ENCODE assay signal across 2 cellular contexts in genomic region chr5:81852277-81853004, GRCh38.
A peak's percentile ranks its signal among the peaks of the same experiment; 100 is the strongest.
TF ChIP-seq lines count a peak whose summit lies in the region.

No MANE protein-coding gene starts in this region.

TF ChIP-seq in A549, 52 proteins besides CTCF, POLR2A, EP300 and RAD21 (continued from another document):
- TF ChIP-seq PBX3 (IDR thresholded peaks at IDR 0.05) (no peak), HOXB5 (CRISPR knock-in tag; IDR thresholded peaks at IDR 0.05) (no peak), TFCP2L1 (CRISPR knock-in tag; IDR thresholded peaks at IDR 0.05) (no peak)
- TF ChIP-seq, protein P1, sequence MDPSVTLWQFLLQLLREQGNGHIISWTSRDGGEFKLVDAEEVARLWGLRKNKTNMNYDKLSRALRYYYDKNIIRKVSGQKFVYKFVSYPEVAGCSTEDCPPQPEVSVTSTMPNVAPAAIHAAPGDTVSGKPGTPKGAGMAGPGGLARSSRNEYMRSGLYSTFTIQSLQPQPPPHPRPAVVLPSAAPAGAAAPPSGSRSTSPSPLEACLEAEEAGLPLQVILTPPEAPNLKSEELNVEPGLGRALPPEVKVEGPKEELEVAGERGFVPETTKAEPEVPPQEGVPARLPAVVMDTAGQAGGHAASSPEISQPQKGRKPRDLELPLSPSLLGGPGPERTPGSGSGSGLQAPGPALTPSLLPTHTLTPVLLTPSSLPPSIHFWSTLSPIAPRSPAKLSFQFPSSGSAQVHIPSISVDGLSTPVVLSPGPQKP (IDR thresholded peaks at IDR 0.05; ENCODE audit: low read depth, low read length) = no peak
TF ChIP-seq in A549: peak in this region for 0.

TF ChIP-seq in K562, 482 proteins besides CTCF, POLR2A, EP300 and RAD21 (continued from another document and continues in another):
- TF ChIP-seq ID3 (CRISPR knock-in tag; IDR thresholded peaks at IDR 0.05) (no peak), ID3 (tag; IDR thresholded peaks at IDR 0.05) (no peak), HMGXB4 (CRISPR knock-in tag; IDR thresholded peaks at IDR 0.05) (no peak), CEBPG (CRISPR knock-in tag; IDR thresholded peaks at IDR 0.05) (no peak), CEBPG (tag; conservative IDR thresholded peaks at IDR 0.05 in 1 of 2, IDR thresholded peaks at IDR 0.05 in 1 of 2) (no peak), GTF2A2 (tag; IDR thresholded peaks at IDR 0.05) (no peak), MXI1 (IDR thresholded peaks at IDR 0.05; ENCODE audit: low read depth, low read length) (no peak), SETDB1 (IDR thresholded peaks at IDR 0.05; ENCODE audit: low read length) (no peak), BHLHE40 (IDR thresholded peaks at IDR 0.05; ENCODE audit: low read length) (no peak), KDM1A (IDR thresholded peaks at IDR 0.05) (peak in 1 of 2 experiments; percentile 48; a peak in 1 of 4 replicates), ZNF263 (CRISPR knock-in tag; IDR thresholded peaks at IDR 0.05; ENCODE audit: borderline replicate concordance) (peak; percentile 86), ZNF780A (CRISPR knock-in tag; IDR thresholded peaks at IDR 0.05) (no peak), NCOA2 (IDR thresholded peaks at IDR 0.05; ENCODE audit: partially characterized antibody in 2 of 2) (no peak), ASH1L (IDR thresholded peaks at IDR 0.05; ENCODE audit: borderline replicate concordance, low read depth, partially characterized antibody) (no peak), ZNF785 (CRISPR knock-in tag; IDR thresholded peaks at IDR 0.05) (no peak), ZNF699 (CRISPR knock-in tag; IDR thresholded peaks at IDR 0.05; ENCODE audit: insufficient replicate concordance) (no peak), MYC (IDR thresholded peaks at IDR 0.05; ENCODE audit: low read depth, low read length) (no peak), MYC (CRISPR knock-in tag; IDR thresholded peaks at IDR 0.05; ENCODE audit: borderline replicate concordance, low read depth) (no peak), TRIM28 (IDR thresholded peaks at IDR 0.05) (no peak), STAT5A (IDR thresholded peaks at IDR 0.05; ENCODE audit: borderline replicate concordance, low read length) (no peak), NRF1 (conservative IDR thresholded peaks at IDR 0.05 in 1 of 2, IDR thresholded peaks at IDR 0.05 in 1 of 2) (0 out of 4 replicates have a peak, but pooled peaks of 1 of the 2 experiments have one; percentile 12), LARP7 (IDR thresholded peaks at IDR 0.05) (no peak), ZNF12 (CRISPR knock-in tag; IDR thresholded peaks at IDR 0.05) (peak; percentile 45; the same call in 1 of the 2 replicates), WHSC1 (IDR thresholded peaks at IDR 0.05; ENCODE audit: low read length) (no peak), KLF16 (IDR thresholded peaks at IDR 0.05) (no peak), CSDE1 (IDR thresholded peaks at IDR 0.05) (no peak), RBM39 (optimal IDR thresholded peaks at IDR 0.05; ENCODE audit: low read depth, low read length) (no peak), NELFE (IDR thresholded peaks at IDR 0.05; ENCODE audit: insufficient read depth, insufficient read length) (no peak), ZNF175 (CRISPR knock-in tag; IDR thresholded peaks at IDR 0.05; ENCODE audit: low read depth) (no peak), ZFPM2 (CRISPR knock-in tag; IDR thresholded peaks at IDR 0.05) (no peak), NEUROD1 (IDR thresholded peaks at IDR 0.05; ENCODE audit: borderline replicate concordance, low read depth, low read length, partially characterized antibody) (no peak), HDGF (IDR thresholded peaks at IDR 0.05) (no peak), MCM3 (IDR thresholded peaks at IDR 0.05) (no peak), MAFF (IDR thresholded peaks at IDR 0.05; ENCODE audit: low read length) (no peak), POLR2AphosphoS5 (IDR thresholded peaks at IDR 0.05; ENCODE audit: control insufficient read depth, insufficient read depth, low read depth, low read length) (0 out of 2 replicates have a peak, but pooled peaks have one; percentile 17), CCAR2 (IDR thresholded peaks at IDR 0.05; ENCODE audit: low read depth, low read length) (no peak), ZNF174 (CRISPR knock-in tag; IDR thresholded peaks at IDR 0.05) (no peak), TCF7 (IDR thresholded peaks at IDR 0.05; ENCODE audit: borderline replicate concordance) (no peak), KLF10 (CRISPR knock-in tag; IDR thresholded peaks at IDR 0.05) (no peak), HMG20B (CRISPR knock-in tag; IDR thresholded peaks at IDR 0.05) (no peak), FOXA1 (IDR thresholded peaks at IDR 0.05; ENCODE audit: borderline replicate concordance) (no peak), TSC22D4 (tag; IDR thresholded peaks at IDR 0.05) (no peak), CC2D1A (IDR thresholded peaks at IDR 0.05) (no peak), MCM7 (IDR thresholded peaks at IDR 0.05) (no peak), TEAD2 (tag; IDR thresholded peaks at IDR 0.05) (no peak), CEBPB (tag; IDR thresholded peaks at IDR 0.05) (0 out of 2 replicates have a peak, but pooled peaks have one; percentile 23), FOXJ2 (tag; IDR thresholded peaks at IDR 0.05) (no peak), RCOR1 (IDR thresholded peaks at IDR 0.05; ENCODE audit: borderline replicate concordance in 1 of 2, low read depth in 2 of 2, low read length in 2 of 2) (0 out of 4 replicates have a peak, but pooled peaks of 1 of the 2 experiments have one; percentile 6), EWSR1 (IDR thresholded peaks at IDR 0.05; ENCODE audit: borderline replicate concordance, low read depth, partially characterized antibody) (no peak), NBN (IDR thresholded peaks at IDR 0.05; ENCODE audit: low read depth) (no peak)
- TF ChIP-seq, protein P2, sequence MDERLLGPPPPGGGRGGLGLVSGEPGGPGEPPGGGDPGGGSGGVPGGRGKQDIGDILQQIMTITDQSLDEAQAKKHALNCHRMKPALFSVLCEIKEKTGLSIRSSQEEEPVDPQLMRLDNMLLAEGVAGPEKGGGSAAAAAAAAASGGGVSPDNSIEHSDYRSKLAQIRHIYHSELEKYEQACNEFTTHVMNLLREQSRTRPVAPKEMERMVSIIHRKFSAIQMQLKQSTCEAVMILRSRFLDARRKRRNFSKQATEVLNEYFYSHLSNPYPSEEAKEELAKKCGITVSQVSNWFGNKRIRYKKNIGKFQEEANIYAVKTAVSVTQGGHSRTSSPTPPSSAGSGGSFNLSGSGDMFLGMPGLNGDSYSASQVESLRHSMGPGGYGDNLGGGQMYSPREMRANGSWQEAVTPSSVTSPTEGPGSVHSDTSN (CRISPR knock-in tag; IDR thresholded peaks at IDR 0.05; ENCODE audit: low read depth) = no peak
- TF ChIP-seq, protein P2 (tag; conservative IDR thresholded peaks at IDR 0.05; ENCODE audit: low read depth) = no peak
- TF ChIP-seq, protein P3, sequence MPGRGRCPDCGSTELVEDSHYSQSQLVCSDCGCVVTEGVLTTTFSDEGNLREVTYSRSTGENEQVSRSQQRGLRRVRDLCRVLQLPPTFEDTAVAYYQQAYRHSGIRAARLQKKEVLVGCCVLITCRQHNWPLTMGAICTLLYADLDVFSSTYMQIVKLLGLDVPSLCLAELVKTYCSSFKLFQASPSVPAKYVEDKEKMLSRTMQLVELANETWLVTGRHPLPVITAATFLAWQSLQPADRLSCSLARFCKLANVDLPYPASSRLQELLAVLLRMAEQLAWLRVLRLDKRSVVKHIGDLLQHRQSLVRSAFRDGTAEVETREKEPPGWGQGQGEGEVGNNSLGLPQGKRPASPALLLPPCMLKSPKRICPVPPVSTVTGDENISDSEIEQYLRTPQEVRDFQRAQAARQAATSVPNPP (IDR thresholded peaks at IDR 0.05; ENCODE audit: borderline replicate concordance, insufficient read depth, insufficient read length) = no peak
- TF ChIP-seq, protein P4, sequence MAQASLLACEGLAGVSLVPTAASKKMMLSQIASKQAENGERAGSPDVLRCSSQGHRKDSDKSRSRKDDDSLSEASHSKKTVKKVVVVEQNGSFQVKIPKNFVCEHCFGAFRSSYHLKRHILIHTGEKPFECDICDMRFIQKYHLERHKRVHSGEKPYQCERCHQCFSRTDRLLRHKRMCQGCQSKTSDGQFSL (CRISPR knock-in tag; IDR thresholded peaks at IDR 0.05) = no peak
- TF ChIP-seq, protein P4 (tag; IDR thresholded peaks at IDR 0.05) = no peak
- TF ChIP-seq, protein P5, sequence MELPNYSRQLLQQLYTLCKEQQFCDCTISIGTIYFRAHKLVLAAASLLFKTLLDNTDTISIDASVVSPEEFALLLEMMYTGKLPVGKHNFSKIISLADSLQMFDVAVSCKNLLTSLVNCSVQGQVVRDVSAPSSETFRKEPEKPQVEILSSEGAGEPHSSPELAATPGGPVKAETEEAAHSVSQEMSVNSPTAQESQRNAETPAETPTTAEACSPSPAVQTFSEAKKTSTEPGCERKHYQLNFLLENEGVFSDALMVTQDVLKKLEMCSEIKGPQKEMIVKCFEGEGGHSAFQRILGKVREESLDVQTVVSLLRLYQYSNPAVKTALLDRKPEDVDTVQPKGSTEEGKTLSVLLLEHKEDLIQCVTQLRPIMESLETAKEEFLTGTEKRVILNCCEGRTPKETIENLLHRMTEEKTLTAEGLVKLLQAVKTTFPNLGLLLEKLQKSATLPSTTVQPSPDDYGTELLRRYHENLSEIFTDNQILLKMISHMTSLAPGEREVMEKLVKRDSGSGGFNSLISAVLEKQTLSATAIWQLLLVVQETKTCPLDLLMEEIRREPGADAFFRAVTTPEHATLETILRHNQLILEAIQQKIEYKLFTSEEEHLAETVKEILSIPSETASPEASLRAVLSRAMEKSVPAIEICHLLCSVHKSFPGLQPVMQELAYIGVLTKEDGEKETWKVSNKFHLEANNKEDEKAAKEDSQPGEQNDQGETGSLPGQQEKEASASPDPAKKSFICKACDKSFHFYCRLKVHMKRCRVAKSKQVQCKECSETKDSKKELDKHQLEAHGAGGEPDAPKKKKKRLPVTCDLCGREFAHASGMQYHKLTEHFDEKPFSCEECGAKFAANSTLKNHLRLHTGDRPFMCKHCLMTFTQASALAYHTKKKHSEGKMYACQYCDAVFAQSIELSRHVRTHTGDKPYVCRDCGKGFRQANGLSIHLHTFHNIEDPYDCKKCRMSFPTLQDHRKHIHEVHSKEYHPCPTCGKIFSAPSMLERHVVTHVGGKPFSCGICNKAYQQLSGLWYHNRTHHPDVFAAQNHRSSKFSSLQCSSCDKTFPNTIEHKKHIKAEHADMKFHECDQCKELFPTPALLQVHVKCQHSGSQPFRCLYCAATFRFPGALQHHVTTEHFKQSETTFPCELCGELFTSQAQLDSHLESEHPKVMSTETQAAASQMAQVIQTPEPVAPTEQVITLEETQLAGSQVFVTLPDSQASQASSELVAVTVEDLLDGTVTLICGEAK (IDR thresholded peaks at IDR 0.05) = no peak
- TF ChIP-seq, protein P5 (CRISPR knock-in tag; IDR thresholded peaks at IDR 0.05) = no peak
